In genomic region chr22:20016734-20017621, GRCh38 we compare ENCODE assay signal across 8 cellular contexts. TPM values are rescaled to one million over a fixed set of nuclear protein-coding genes. Genes with fewer than 3 reads are reported as not detected.
DNase-seq lines count a peak whose midpoint lies in the region; TF ChIP-seq lines count a peak whose summit lies in the region.

A gene with protein sequence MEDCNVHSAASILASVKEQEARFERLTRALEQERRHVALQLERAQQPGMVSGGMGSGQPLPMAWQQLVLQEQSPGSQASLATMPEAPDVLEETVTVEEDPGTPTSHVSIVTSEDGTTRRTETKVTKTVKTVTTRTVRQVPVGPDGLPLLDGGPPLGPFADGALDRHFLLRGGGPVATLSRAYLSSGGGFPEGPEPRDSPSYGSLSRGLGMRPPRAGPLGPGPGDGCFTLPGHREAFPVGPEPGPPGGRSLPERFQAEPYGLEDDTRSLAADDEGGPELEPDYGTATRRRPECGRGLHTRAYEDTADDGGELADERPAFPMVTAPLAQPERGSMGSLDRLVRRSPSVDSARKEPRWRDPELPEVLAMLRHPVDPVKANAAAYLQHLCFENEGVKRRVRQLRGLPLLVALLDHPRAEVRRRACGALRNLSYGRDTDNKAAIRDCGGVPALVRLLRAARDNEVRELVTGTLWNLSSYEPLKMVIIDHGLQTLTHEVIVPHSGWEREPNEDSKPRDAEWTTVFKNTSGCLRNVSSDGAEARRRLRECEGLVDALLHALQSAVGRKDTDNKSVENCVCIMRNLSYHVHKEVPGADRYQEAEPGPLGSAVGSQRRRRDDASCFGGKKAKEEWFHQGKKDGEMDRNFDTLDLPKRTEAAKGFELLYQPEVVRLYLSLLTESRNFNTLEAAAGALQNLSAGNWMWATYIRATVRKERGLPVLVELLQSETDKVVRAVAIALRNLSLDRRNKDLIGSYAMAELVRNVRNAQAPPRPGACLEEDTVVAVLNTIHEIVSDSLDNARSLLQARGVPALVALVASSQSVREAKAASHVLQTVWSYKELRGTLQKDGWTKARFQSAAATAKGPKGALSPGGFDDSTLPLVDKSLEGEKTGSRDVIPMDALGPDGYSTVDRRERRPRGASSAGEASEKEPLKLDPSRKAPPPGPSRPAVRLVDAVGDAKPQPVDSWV (minus strand): TSS chr22:20016823. CDS start chr22:19990794, 26,029 bp downstream.

- H3K4me2 ChIP-seq in DOHH2 (ENCODE audit: low read length) (peak within 1 kb of the TSS; percentile 78), trophoblast cell (ENCODE audit: low read length) (peak within 1 kb of the TSS; percentile 95)

- 0 out of 2 replicates have a peak, but pooled peaks cover under 1% of the 10 kb centered on the region for H4K20me1 ChIP-seq in DOHH2 (ENCODE audit: control insufficient read depth, insufficient read depth, low read depth, low read length)

- no peaks in the 10 kb centered on the region for H3F3A ChIP-seq in DOHH2 (ENCODE audit: control insufficient read depth, insufficient read depth)

- peak within 1 kb of the TSS; percentile 51 for H3K18ac ChIP-seq in trophoblast cell (ENCODE audit: low read length)

- no peak within 1 kb of the TSS for H4K12ac ChIP-seq in trophoblast cell (ENCODE audit: low read depth, low read length)

- H3K23ac ChIP-seq in trophoblast cell (ENCODE audit: low read length), result no peak within 1 kb of the TSS

- H4K91ac ChIP-seq in trophoblast cell (ENCODE audit: low read depth, low read length), result peak within 1 kb of the TSS; percentile 30

- H2AFZ ChIP-seq in trophoblast cell (ENCODE audit: insufficient read depth, low read length, poor library complexity), result peak within 1 kb of the TSS; percentile 69

- no peak within 1 kb of the TSS for H3K14ac ChIP-seq in trophoblast cell (ENCODE audit: low read length)

- H3K9me2 ChIP-seq in DOHH2 (replicated peaks; ENCODE audit: control insufficient read depth, low read length), result no peaks in the 10 kb centered on the region

- H3K4me1 ChIP-seq in DOHH2 (ENCODE audit: control insufficient read depth, low read length) (peaks cover 24% of the 10 kb centered on the region), adipocyte (ENCODE audit: control insufficient read depth, insufficient read depth, low read length) (peaks cover 9% of the 10 kb centered on the region), trophoblast cell (ENCODE audit: control insufficient read depth in 1 of 2, insufficient read depth in 2 of 2, low read length in 2 of 2) (peaks cover 14% of the 10 kb centered on the region in 2 experiments), tibial artery (peaks cover 0 to 55% (median 37%) of the 10 kb centered on the region in 4 donors)

- H2BK12ac ChIP-seq in trophoblast cell (ENCODE audit: low read length), result no peak within 1 kb of the TSS

- H3K79me2 ChIP-seq in DOHH2 (ENCODE audit: control insufficient read depth, low read length), result peaks cover 10% of the 10 kb centered on the region
- H3K79me2 ChIP-seq in trophoblast cell (ENCODE audit: control insufficient read depth, insufficient read depth, low read length, poor library complexity), result peaks cover 6% of the 10 kb centered on the region

- no peak within 1 kb of the TSS for H2AK5ac ChIP-seq in trophoblast cell (ENCODE audit: low read length)

- H3K4me3 ChIP-seq in DOHH2 (ENCODE audit: low read length) (peak within 1 kb of the TSS; percentile 81), H7 (ENCODE audit: insufficient read depth, low read depth, low read length) (peak within 1 kb of the TSS; percentile 71), adipocyte (ENCODE audit: low read length) (peak within 1 kb of the TSS; percentile 83), trophoblast cell (ENCODE audit: low read depth, low read length) (peak within 1 kb of the TSS; percentile 76), tibial artery (peak within 1 kb of the TSS; percentile 63 to 77)

- H3K9ac ChIP-seq in adipocyte (ENCODE audit: low read length), result peak within 1 kb of the TSS; percentile 29
- no peak within 1 kb of the TSS for H3K9ac ChIP-seq in trophoblast cell (ENCODE audit: low read length)

- peak; percentile 100 for DNase-seq in H7
- DNase-seq in NCI-H1048 (lab: John Stamatoyannopoulos, UW), result peak; percentile 60
- peak; percentile 72 for DNase-seq in SW480 (ENCODE audit: low spot score)
- DNase-seq in adipocyte (ENCODE audit: low read depth), result peak; percentile 96
- peak; percentile 97 for DNase-seq in cardiac septum (ENCODE audit: low spot score)
- peak; percentile 88 to 98 for DNase-seq in trophoblast cell
- DNase-seq in tibial artery, result peak; percentile 86 to 95

- H3K79me1 ChIP-seq in trophoblast cell (ENCODE audit: low read length), result peaks cover 9% of the 10 kb centered on the region

- WGBS in trophoblast cell (ENCODE audit: extremely low coverage, insufficient coverage, insufficient read length), result no CpG with 5 or more reads among the region's 79 CpGs

- no peak within 1 kb of the TSS for H3K27ac ChIP-seq in DOHH2 (ENCODE audit: low read depth, low read length)
- no peak within 1 kb of the TSS for H3K27ac ChIP-seq in trophoblast cell (ENCODE audit: low read depth, low read length)
- peak within 1 kb of the TSS; percentile 46 to 54 for H3K27ac ChIP-seq in tibial artery

- no peak within 1 kb of the TSS for H2BK5ac ChIP-seq in trophoblast cell (ENCODE audit: low read depth, low read length, poor library complexity)

- no peak within 1 kb of the TSS for H3K4ac ChIP-seq in trophoblast cell (ENCODE audit: low read depth, low read length)

- no peaks in the 10 kb centered on the region for H3K9me3 ChIP-seq in DOHH2 (ENCODE audit: control insufficient read depth, insufficient read depth, low read length)
- H3K9me3 ChIP-seq in adipocyte (ENCODE audit: control insufficient read depth, low read length), result no peaks in the 10 kb centered on the region
- H3K9me3 ChIP-seq in trophoblast cell (ENCODE audit: insufficient read depth, low read depth, low read length), result peaks cover 7% of the 10 kb centered on the region
- no peaks in the 10 kb centered on the region for H3K9me3 ChIP-seq in tibial artery

- intact Hi-C loops in cardiac septum (cut with DNase I), result loop anchor here (2.0 kb wide), 1 partner anchor 114 kb away; the partner anchor contains the start of gene ZDHHC8
- intact Hi-C loops in tibial artery (cut with DNase I; ENCODE audit: low total_unique reads), result no loop called here

- H3K36me3 ChIP-seq in DOHH2 (ENCODE audit: control insufficient read depth, low read length) (peaks cover 4% of the 10 kb centered on the region; the same call in 1 of the 2 replicates), H7 (replicated peaks; ENCODE audit: control insufficient read depth, insufficient read depth, low read length) (no peaks in the 10 kb centered on the region), adipocyte (ENCODE audit: control insufficient read depth, insufficient read depth, low read length, severe bottlenecking) (no peaks in the 10 kb centered on the region), trophoblast cell (ENCODE audit: control insufficient read depth in 1 of 2, insufficient read depth in 2 of 2, low read length in 2 of 2) (no peaks in the 10 kb centered on the region), tibial artery (no peaks in the 10 kb centered on the region)

- H3K27me3 ChIP-seq in DOHH2 (ENCODE audit: control insufficient read depth, low read length) (peaks cover 37% of the 10 kb centered on the region), H7 (ENCODE audit: control insufficient read depth, insufficient read depth, low read length) (peaks cover 48% of the 10 kb centered on the region), adipocyte (replicated peaks; ENCODE audit: control insufficient read depth, insufficient read depth, low read length) (peaks cover 19% of the 10 kb centered on the region), trophoblast cell (ENCODE audit: insufficient read depth, low read length) (peaks cover 15% of the 10 kb centered on the region), tibial artery (no peaks in the 10 kb centered on the region)

- TF ChIP-seq CTCF in DOHH2 (IDR thresholded peaks at IDR 0.05; ENCODE audit: low read depth, low read length, poor library complexity, severe bottlenecking) (no peak), tibial artery (IDR thresholded peaks at IDR 0.05) (peak; percentile 29 to 55)

- peak within 1 kb of the TSS; percentile 5 for H4K8ac ChIP-seq in trophoblast cell (ENCODE audit: low read depth, low read length)

- no peak within 1 kb of the TSS for H2BK120ac ChIP-seq in trophoblast cell (ENCODE audit: insufficient read depth, low read length, poor library complexity)

RNA-seq across cellular contexts. Expression of the gene that starts here (rescaled TPM):
- 35.8 and 40.8 TPM in 2 replicates for total RNA-seq in H7 (2014; rRNA removed; shearing (Covaris generic))
- total RNA-seq in cardiac septum, result 46.8 TPM
- polyA plus RNA-seq in trophoblast cell (2013), result 5.7 and 5.9 TPM in 2 replicates

Comparison
In these comparisons a context has a peak if more than half of its experiments do, and no peak if none do; other contexts are left out.
1. H3K27ac ChIP-seq: peak in tibial artery (2 of 2); none in DOHH2 (single experiment) and trophoblast cell (single experiment).
2. Peak in every context shown above with its lines, with median percentiles within 50 percentile points of each other: H3K4me3 ChIP-seq and DNase-seq.